Comparison of ENCODE assay signal across 8 cellular contexts in the genomic region with DNA sequence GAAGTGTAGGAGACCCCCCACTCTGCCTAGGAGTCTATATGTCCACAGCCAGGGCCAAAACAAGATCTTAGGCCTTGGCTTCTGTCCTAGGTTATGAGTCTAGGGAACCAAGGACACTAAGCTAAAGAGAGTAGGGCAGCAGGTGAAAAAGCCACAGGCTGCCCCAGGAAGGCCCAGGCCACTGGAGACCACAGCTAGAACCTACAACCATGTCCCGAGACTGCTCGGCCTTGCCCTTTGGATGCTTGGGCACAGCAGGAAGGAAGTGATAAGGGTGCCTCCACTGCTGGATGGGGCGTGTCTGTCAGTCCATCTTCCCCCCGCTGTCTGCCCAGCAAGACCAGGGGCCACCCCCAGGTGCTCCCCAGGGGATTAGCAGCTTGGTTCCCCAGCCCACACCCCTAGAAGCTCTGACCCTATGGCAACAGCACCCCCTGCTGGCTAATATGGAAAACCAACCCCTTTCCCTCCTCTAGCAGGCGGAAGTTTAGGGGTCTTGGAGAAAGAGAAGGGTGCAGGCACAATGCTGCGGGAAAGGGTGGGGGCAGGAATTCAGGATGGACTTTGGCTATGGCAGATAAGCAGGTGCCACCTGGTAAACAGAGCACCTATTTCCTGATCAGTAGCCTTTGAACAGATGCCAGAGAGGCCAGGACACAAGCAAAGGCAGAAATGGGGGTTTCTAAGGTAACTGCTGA. TPM values are rescaled to one million over a fixed set of nuclear protein-coding genes. Genes with fewer than 3 reads are reported as not detected.
A peak's percentile ranks its signal among the peaks of the same experiment; 100 is the strongest.
DNase-seq lines count a peak whose midpoint lies in the region; ATAC-seq and TF ChIP-seq lines count a peak whose summit lies in the region.

No MANE protein-coding gene starts in this region.

- H3K4me3 ChIP-seq in mucosa of descending colon = no peak overlapping the region

- peak; percentile 36 for ATAC-seq in effector memory CD8-positive, alpha-beta T cell (replicated peaks)
- ATAC-seq in mucosa of descending colon (peak; percentile 59), GM21381 (IDR thresholded peaks at IDR 0.05; ENCODE audit: unreplicated experiment) (no peak)

- intact Hi-C loops in mucosa of descending colon (cut with DNase I, micrococcal nuclease) = loop anchor here (5.0 kb wide), 1 partner anchor 114 kb away; no protein-coding TSS in a partner anchor

- peak; percentile 64 for TF ChIP-seq CTCF in mucosa of descending colon (IDR thresholded peaks at IDR 0.05)

- peak overlapping the region; percentile 44 to 94 for H3K27ac Mint-ChIP-seq in effector memory CD8-positive, alpha-beta T cell
- H3K27ac Mint-ChIP-seq in stimulated activated naive CD8-positive, alpha-beta T cell treated with anti-CD3 and anti-CD28 coated beads, Interleukin-15, Interleukin-2, amounts not matched to agents 100 ng/mL and 50 ng/mL, for 24 hours = peak overlapping the region; percentile 54

- peaks cover 69% of the 10 kb centered on the region for H3K4me1 ChIP-seq in mucosa of descending colon (ENCODE audit: low read depth)

- H3K9me3 ChIP-seq in mucosa of descending colon = no peaks in the 10 kb centered on the region

- H3K4me1 Mint-ChIP-seq in effector memory CD8-positive, alpha-beta T cell (ENCODE audit: low read depth in 2 of 2) = peaks cover 34 to 38% of the 10 kb centered on the region in 2 donors
- H3K4me1 Mint-ChIP-seq in stimulated activated naive CD8-positive, alpha-beta T cell treated with anti-CD3 and anti-CD28 coated beads, Interleukin-15, Interleukin-2, amounts not matched to agents 100 ng/mL and 50 ng/mL, for 24 hours (ENCODE audit: low read depth) = peaks cover 30% of the 10 kb centered on the region

- H3K4me3 Mint-ChIP-seq in effector memory CD8-positive, alpha-beta T cell = no peak overlapping the region
- no peak overlapping the region for H3K4me3 Mint-ChIP-seq in stimulated activated naive CD8-positive, alpha-beta T cell treated with anti-CD3 and anti-CD28 coated beads, Interleukin-15, Interleukin-2, amounts not matched to agents 100 ng/mL and 50 ng/mL, for 24 hours

- peaks cover 4 to 5% of the 10 kb centered on the region in 2 donors for H3K27me3 Mint-ChIP-seq in effector memory CD8-positive, alpha-beta T cell
- H3K27me3 Mint-ChIP-seq in stimulated activated naive CD8-positive, alpha-beta T cell treated with anti-CD3 and anti-CD28 coated beads, Interleukin-15, Interleukin-2, amounts not matched to agents 100 ng/mL and 50 ng/mL, for 24 hours = no peaks in the 10 kb centered on the region

- H3K36me3 Mint-ChIP-seq in effector memory CD8-positive, alpha-beta T cell (ENCODE audit: insufficient read depth) = peaks cover 18% of the 10 kb centered on the region
- no peaks in the 10 kb centered on the region for H3K36me3 Mint-ChIP-seq in stimulated activated naive CD8-positive, alpha-beta T cell treated with anti-CD3 and anti-CD28 coated beads, Interleukin-15, Interleukin-2, amounts not matched to agents 100 ng/mL and 50 ng/mL, for 24 hours (ENCODE audit: low read depth)

- no peaks in the 10 kb centered on the region for H3K9me3 Mint-ChIP-seq in effector memory CD8-positive, alpha-beta T cell
- H3K9me3 Mint-ChIP-seq in stimulated activated naive CD8-positive, alpha-beta T cell treated with anti-CD3 and anti-CD28 coated beads, Interleukin-15, Interleukin-2, amounts not matched to agents 100 ng/mL and 50 ng/mL, for 24 hours = no peaks in the 10 kb centered on the region

- DNase-seq in EH (ENCODE audit: low read depth) (peak; percentile 73), HCEC 1CT (peak; percentile 49), NCI-H2196 treated with DMSO at 0.1 percent for 48 hours (lab: John Stamatoyannopoulos, UW; ENCODE audit: unreplicated experiment) (peak; percentile 48), mucosa of descending colon (peak; percentile 83 to 88 (median 86))
- peak; percentile 73 to 78 for DNase-seq in activated CD4-positive, alpha-beta T cell treated with anti-CD3 and anti-CD28 coated beads, Interleukin-2, amount 50 U/mL, for 48 hours
- peak; percentile 75 to 78 (median 75) for DNase-seq in effector memory CD8-positive, alpha-beta T cell

- H3K36me3 ChIP-seq in mucosa of descending colon (ENCODE audit: low read depth) = no peaks in the 10 kb centered on the region

RNA-seq across cellular contexts. Expression of a gene that starts 10.5 kb away (rescaled TPM):
- 100 to 1,000 TPM in 2 of 3 donors, 10 to 100 TPM in 1; 89.4 to 172 (median 143) TPM for total RNA-seq in mucosa of descending colon

RNA-seq across cellular contexts. Expression of a gene that starts 42.2 kb away (rescaled TPM):
- not detected for total RNA-seq in mucosa of descending colon

RNA-seq across cellular contexts. Expression of a gene that starts 55.7 kb away (rescaled TPM):
- 10 to 100 TPM; 35.3 to 43.8 (median 36.1) TPM for total RNA-seq in mucosa of descending colon
